25 cellular contexts compared by ENCODE assay signal in genomic region chr5:122871669-122872068, GRCh38.
"Had no signal": no experiment of that assay in that cellular context is flagged by ENCODE, and none has a peak within 500 bp of the region (broad histone marks: within the 10 kb centered on the region; RNA-seq: fewer than 3 reads in every experiment).

No MANE protein-coding gene starts in this region.

- H3K36me3 Mint-ChIP-seq: activated naive CD8-positive, alpha-beta T cell had no signal

- H3K4me1 Mint-ChIP-seq: activated CD4-positive, alpha-beta T cell treated with anti-CD3 and anti-CD28 coated beads, Interleukin-2, amount 10 ng/mL, durations not matched to agents 24 days and 14 days had no signal

- H3K9me3 ChIP-seq: colonic mucosa, prostate gland, suprapubic skin, upper lobe of left lung had no signal

- DNase-seq: activated CD4-positive, alpha-beta T cell treated with anti-CD3 and anti-CD28 coated beads, Interleukin-2, amount 10 ng/mL, durations not matched to agents 24 days and 14 days; activated CD4-positive, CD25-positive, alpha-beta regulatory T cell; activated CD8-positive, alpha-beta memory T cell treated with anti-CD3 and anti-CD28 coated beads, Interleukin-2, amount 50 U/mL, for 48 hours; activated CD8-positive, alpha-beta T cell treated with anti-CD3 and anti-CD28 coated beads, Interleukin-2, amount 10 ng/mL, durations not matched to agents 7 days and 5 days; activated gamma-delta T cell; activated T-cell treated with anti-CD3 and anti-CD28 coated beads, Interleukin-2, amount 50 U/mL, for 72 hours; amygdala; central memory CD4-positive, alpha-beta T cell; colonic mucosa; effector CD4-positive, alpha-beta T cell; glutamatergic neuron; hypothalamus; occipital lobe; right cardiac atrium; stimulated activated CD4-positive, alpha-beta T cell treated with anti-CD3 and anti-CD28 coated beads, Interleukin-4, amount 100 ng/mL, for 4 hours; stimulated activated CD8-positive, alpha-beta memory T cell treated with anti-CD3 and anti-CD28 coated beads, Interleukin-4, amount 100 ng/mL, for 48 hours; stimulated activated naive CD4-positive, alpha-beta T cell treated with Interleukin-2 at 50 U/mL for 16 hours; T-helper 17 cell; upper lobe of left lung had no signal

- H3K36me3 ChIP-seq: colonic mucosa, prostate gland had no signal

- H3K4me3 ChIP-seq: colonic mucosa, prostate gland, skin epidermis, suprapubic skin, upper lobe of left lung had no signal

- ATAC-seq: activated CD8-positive, alpha-beta T cell treated with anti-CD3 and anti-CD28 coated beads, Interleukin-2, amount 10 ng/mL, durations not matched to agents 7 days and 5 days; activated T-cell treated with anti-CD3 and anti-CD28 coated beads, Interleukin-2, amount 50 U/mL, for 72 hours; right cardiac atrium; T-helper 17 cell had no signal

- H3K27ac Mint-ChIP-seq: activated CD4-positive, alpha-beta T cell treated with anti-CD3 and anti-CD28 coated beads, Interleukin-2, amount 10 ng/mL, durations not matched to agents 24 days and 14 days; activated CD8-positive, alpha-beta T cell treated with anti-CD3 and anti-CD28 coated beads, Interleukin-2, amount 10 ng/mL, durations not matched to agents 7 days and 5 days; activated naive CD8-positive, alpha-beta T cell; activated T-cell treated with anti-CD3 and anti-CD28 coated beads, Interleukin-2, amount 50 U/mL, for 72 hours; brain; nephron; T-helper 17 cell had no signal

- H3K27me3 ChIP-seq: colonic mucosa, suprapubic skin, upper lobe of left lung had no signal

- H3K9me3 Mint-ChIP-seq: activated CD4-positive, alpha-beta T cell treated with anti-CD3 and anti-CD28 coated beads, Interleukin-2, amount 10 ng/mL, durations not matched to agents 24 days and 14 days; activated T-cell treated with anti-CD3 and anti-CD28 coated beads, Interleukin-2, amount 50 U/mL, for 72 hours; brain; nephron had no signal

- H3K4me1 ChIP-seq: colonic mucosa, prostate gland had no signal

- H3K4me3 Mint-ChIP-seq: activated CD4-positive, alpha-beta T cell treated with anti-CD3 and anti-CD28 coated beads, Interleukin-2, amount 10 ng/mL, durations not matched to agents 24 days and 14 days; activated CD8-positive, alpha-beta T cell treated with anti-CD3 and anti-CD28 coated beads, Interleukin-2, amount 10 ng/mL, durations not matched to agents 7 days and 5 days; activated naive CD8-positive, alpha-beta T cell; activated T-cell treated with anti-CD3 and anti-CD28 coated beads, Interleukin-2, amount 50 U/mL, for 72 hours; brain; nephron; T-helper 17 cell had no signal

- H3K27me3 Mint-ChIP-seq: activated CD4-positive, alpha-beta T cell treated with anti-CD3 and anti-CD28 coated beads, Interleukin-2, amount 10 ng/mL, durations not matched to agents 24 days and 14 days; brain; T-helper 17 cell had no signal

- H3K27ac ChIP-seq: colonic mucosa, prostate gland, suprapubic skin, upper lobe of left lung had no signal
